Comparison of ENCODE assay signal across 17 cellular contexts in the genomic region with DNA sequence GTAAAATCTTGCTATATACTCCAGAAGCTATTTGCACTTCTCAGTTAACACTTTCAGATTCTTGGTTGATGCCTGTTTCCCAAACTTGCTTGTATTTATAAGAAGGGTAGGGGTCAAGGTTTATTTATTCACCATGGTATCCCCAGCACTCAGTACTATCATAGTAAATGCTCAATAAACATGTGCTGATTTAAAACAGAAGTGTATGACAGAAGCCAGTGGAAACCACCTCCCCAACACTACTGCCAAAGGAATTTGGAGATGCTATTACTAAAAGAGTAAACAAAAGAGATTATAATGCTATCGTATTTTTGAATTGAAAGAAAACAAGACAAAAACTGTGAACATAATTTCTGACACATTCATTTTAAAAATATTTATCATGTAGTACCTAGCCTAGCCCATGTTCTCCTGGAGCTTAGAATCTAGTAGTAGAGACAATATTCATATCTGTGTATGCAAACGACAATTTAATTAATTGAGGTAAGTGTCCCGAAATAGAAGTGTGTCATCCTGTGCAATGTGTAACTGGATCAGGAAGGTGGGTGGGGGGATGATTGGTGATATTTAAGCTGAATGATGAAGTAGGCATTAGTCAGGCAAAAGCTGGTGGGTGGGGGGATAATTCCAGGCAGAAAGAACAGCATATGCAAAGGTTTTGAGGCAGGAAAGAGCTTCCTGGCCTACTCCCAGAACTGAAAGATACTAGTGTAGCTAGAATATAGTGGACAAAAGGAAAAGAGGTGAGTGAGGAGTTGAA.
A peak's percentile ranks its signal among the peaks of the same experiment; 100 is the strongest.
DNase-seq lines count a peak whose midpoint lies in the region; ATAC-seq and TF ChIP-seq lines count a peak whose summit lies in the region.
"Had no signal": no experiment of that assay in that cellular context is flagged by ENCODE, and none has a peak within 500 bp of the region (broad histone marks: within the 10 kb centered on the region; RNA-seq: fewer than 3 reads in every experiment).

No MANE protein-coding gene starts in this region.

- peak overlapping the region; percentile 10; the same call in 1 of the 2 replicates for H2AFZ ChIP-seq in PC-3 (ENCODE audit: low read length)

- H3K27me3 ChIP-seq in PC-3 (ENCODE audit: low read length) = no peaks in the 10 kb centered on the region
- H3K27me3 ChIP-seq: dorsolateral prefrontal cortex, esophagus muscularis mucosa, stomach had no signal

- intact Hi-C loops in PC-3 (cut with micrococcal nuclease) (loop anchor here (5.0 kb wide), 2 partner anchors 75 to 175 kb away; no protein-coding TSS in a partner anchor), Calu3 (cut with micrococcal nuclease; ENCODE audit: unreplicated experiment) (no loop called here)

- H3K4me3 ChIP-seq in PC-3 (ENCODE audit: low read length) (peak overlapping the region; percentile 28), cardiac fibroblast (replicated peaks in 1 of 2; ENCODE audit: low read depth in 2 of 2, low read length in 2 of 2) (peak overlapping the region in 1 of 2 donors; percentile 44)
- H3K4me3 ChIP-seq: dorsolateral prefrontal cortex, esophagus muscularis mucosa, stomach had no signal

- H3F3A ChIP-seq in PC-3 (ENCODE audit: low read length, unreplicated experiment) = no peaks in the 10 kb centered on the region

- H3K27ac Mint-ChIP-seq in Calu3 (ENCODE audit: unreplicated experiment) = no peak overlapping the region
- no peak overlapping the region for H3K27ac Mint-ChIP-seq in stimulated activated effector memory CD8-positive, alpha-beta T cell treated with anti-CD3 and anti-CD28 coated beads, Interleukin-12 subunit alpha, Interleukin-12 subunit beta, amount 100 ng/mL, for 72 hours
- H3K27ac Mint-ChIP-seq: progenitor cell of endocrine pancreas, T-helper 17 cell had no signal

- peak overlapping the region; percentile 89 for H3K27ac ChIP-seq in PC-3 (ENCODE audit: low read length)
- H3K27ac ChIP-seq: dorsolateral prefrontal cortex, esophagus muscularis mucosa, stomach had no signal

- H3K36me3 Mint-ChIP-seq in Calu3 (ENCODE audit: insufficient read depth, unreplicated experiment) = no peaks in the 10 kb centered on the region
- no peaks in the 10 kb centered on the region for H3K36me3 Mint-ChIP-seq in stimulated activated effector memory CD8-positive, alpha-beta T cell treated with anti-CD3 and anti-CD28 coated beads, Interleukin-12 subunit alpha, Interleukin-12 subunit beta, amount 100 ng/mL, for 72 hours

- H3K9me3 ChIP-seq in PC-3 (ENCODE audit: low read length) = no peaks in the 10 kb centered on the region
- H3K9me3 ChIP-seq: esophagus muscularis mucosa, stomach had no signal

- ATAC-seq in GM21717 (IDR thresholded peaks at IDR 0.05; ENCODE audit: unreplicated experiment) = peak; percentile 36
- ATAC-seq in PC-3 = peak; percentile 63
- no peak for ATAC-seq in stimulated activated effector memory CD8-positive, alpha-beta T cell treated with anti-CD3 and anti-CD28 coated beads, Interleukin-12 subunit alpha, Interleukin-12 subunit beta, amount 100 ng/mL, for 72 hours
- ATAC-seq: left ventricle myocardium superior, T-helper 17 cell had no signal

- no peaks in the 10 kb centered on the region for H3K79me2 ChIP-seq in PC-3 (ENCODE audit: low read length)

- POLR2A ChIA-PET in PC-3 (lab: Charles Lee; ENCODE audit: unreplicated experiment) = no interaction called here

- no peaks in the 10 kb centered on the region for H3K27me3 Mint-ChIP-seq in Calu3 (ENCODE audit: unreplicated experiment)
- H3K27me3 Mint-ChIP-seq: progenitor cell of endocrine pancreas, T-helper 17 cell had no signal

- H3K4me1 Mint-ChIP-seq in Calu3 (ENCODE audit: low read depth, unreplicated experiment) = no peaks in the 10 kb centered on the region
- no peaks in the 10 kb centered on the region for H3K4me1 Mint-ChIP-seq in stimulated activated effector memory CD8-positive, alpha-beta T cell treated with anti-CD3 and anti-CD28 coated beads, Interleukin-12 subunit alpha, Interleukin-12 subunit beta, amount 100 ng/mL, for 72 hours
- H3K4me1 Mint-ChIP-seq: T-helper 17 cell had no signal

- no peaks in the 10 kb centered on the region for H3K9me3 Mint-ChIP-seq in Calu3 (ENCODE audit: low read depth, unreplicated experiment)
- peaks cover 18% of the 10 kb centered on the region for H3K9me3 Mint-ChIP-seq in stimulated activated effector memory CD8-positive, alpha-beta T cell treated with anti-CD3 and anti-CD28 coated beads, Interleukin-12 subunit alpha, Interleukin-12 subunit beta, amount 100 ng/mL, for 72 hours

- H3K4me3 Mint-ChIP-seq in Calu3 (ENCODE audit: low read depth, unreplicated experiment) = no peak overlapping the region
- no peak overlapping the region for H3K4me3 Mint-ChIP-seq in stimulated activated effector memory CD8-positive, alpha-beta T cell treated with anti-CD3 and anti-CD28 coated beads, Interleukin-12 subunit alpha, Interleukin-12 subunit beta, amount 100 ng/mL, for 72 hours
- H3K4me3 Mint-ChIP-seq: T-helper 17 cell had no signal

- TF ChIP-seq CTCF in PC-3 (conservative IDR thresholded peaks at IDR 0.05; ENCODE audit: low read depth, low read length) = no peak
- TF ChIP-seq CTCF in cardiac fibroblast (IDR thresholded peaks at IDR 0.05; ENCODE audit: low read depth, low read length) = no peak
- no peak for TF ChIP-seq CTCF in Calu3 (IDR thresholded peaks at IDR 0.05; ENCODE audit: unreplicated experiment)

- no peaks in the 10 kb centered on the region for H4K20me1 ChIP-seq in PC-3 (ENCODE audit: low read length)

- BruUV-seq in PC-3 (replicated peaks; lab: Mats Ljungman, UMichigan) (no TSS peak), Calu3 (replicated peaks; lab: Mats Ljungman, UMichigan) (no TSS peak)

- H3K36me3 ChIP-seq in PC-3 (ENCODE audit: low read depth, low read length) = no peaks in the 10 kb centered on the region
- H3K36me3 ChIP-seq: esophagus muscularis mucosa, stomach had no signal

- peak; percentile 78 for DNase-seq in PC-3
- DNase-seq in cardiac fibroblast (ENCODE audit: low read depth in 2 of 2) = peak; percentile 51 to 87
- DNase-seq in non-pigmented ciliary epithelial cell (ENCODE audit: low read depth) = peak; percentile 67
- no peak for DNase-seq in Calu3
- DNase-seq in islet precursor cell = no peak
- no peak for DNase-seq in stimulated activated effector memory CD8-positive, alpha-beta T cell treated with anti-CD3 and anti-CD28 coated beads, Interleukin-12 subunit alpha, Interleukin-12 subunit beta, amount 100 ng/mL, for 72 hours (ENCODE audit: low spot score in 2 of 2)
- DNase-seq in activated naive CD4-positive, alpha-beta T cell treated with anti-CD3 and anti-CD28 coated beads, Interleukin-2, amount 50 U/mL, for 16 hours = no peak
- DNase-seq: activated CD4-positive, alpha-beta T cell treated with anti-CD3 and anti-CD28 coated beads for 1 hour; activated CD8-positive, alpha-beta memory T cell treated with anti-CD3 and anti-CD28 coated beads, Interleukin-2, amount 50 U/mL, for 4 hours; dorsolateral prefrontal cortex; left ventricle myocardium superior; NCI-H2029 treated with DMSO at 0.1 percent for 48 hours; stomach; T-helper 17 cell had no signal

- no peaks in the 10 kb centered on the region for H3K9me2 ChIP-seq in PC-3 (replicated peaks; ENCODE audit: low read length)

- H3K4me2 ChIP-seq in PC-3 (ENCODE audit: low read length) = peak overlapping the region; percentile 87

- CTCF ChIA-PET in PC-3 (lab: Charles Lee) = interaction anchor here (0.6 kb wide), 1 partner anchor 473 kb away, joined by 5 read pairs; no protein-coding TSS in a partner anchor
- CTCF ChIA-PET in Calu3 (lab: Charles Lee) = no interaction called here

- peak overlapping the region; percentile 82 for H3K9ac ChIP-seq in PC-3 (ENCODE audit: low read length)

- H3K4me1 ChIP-seq in PC-3 (ENCODE audit: insufficient read depth, low read length) = peaks cover 53% of the 10 kb centered on the region
- H3K4me1 ChIP-seq: stomach had no signal

Comparison
In these comparisons a context has a peak if more than half of its experiments do, and no peak if none do; other contexts are left out.
1. DNase-seq: peak in PC-3 (single experiment), cardiac fibroblast (2 of 2) and non-pigmented ciliary epithelial cell (single experiment); none in Calu3 (single experiment), islet precursor cell (single experiment), stimulated activated effector memory CD8-positive, alpha-beta T cell treated with anti-CD3 and anti-CD28 coated beads, Interleukin-12 subunit alpha, Interleukin-12 subunit beta, amount 100 ng/mL, for 72 hours (0 of 2) and activated naive CD4-positive, alpha-beta T cell treated with anti-CD3 and anti-CD28 coated beads, Interleukin-2, amount 50 U/mL, for 16 hours (single experiment).